Comparison of ENCODE assay signal across 8 cellular contexts in the genomic region with DNA sequence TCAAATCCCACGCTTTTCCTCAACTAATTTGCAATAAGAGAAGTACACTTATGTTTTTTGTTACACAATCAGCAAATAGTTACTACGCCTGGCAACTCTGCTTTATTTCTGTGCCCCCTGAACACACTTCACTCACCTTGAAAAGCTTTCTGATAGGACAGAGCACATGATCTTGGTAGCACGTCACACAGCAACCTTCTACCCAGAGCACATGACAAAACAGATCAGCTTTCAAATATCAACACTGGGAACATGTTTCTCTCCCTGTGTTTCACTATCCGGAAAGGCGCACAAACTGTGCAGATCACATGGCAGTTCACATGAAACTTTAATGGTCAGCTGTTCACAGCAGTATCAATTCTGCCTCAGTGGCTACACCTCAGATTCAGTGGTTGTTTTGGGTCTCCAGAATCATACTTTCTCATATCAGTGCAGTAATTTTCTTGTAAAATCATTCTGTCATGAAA. TPM values are rescaled to one million over a fixed set of nuclear protein-coding genes. Genes with fewer than 3 reads are reported as not detected.
A peak's percentile ranks its signal among the peaks of the same experiment; 100 is the strongest.
DNase-seq lines count a peak whose midpoint lies in the region; ATAC-seq, FAIRE-seq and TF ChIP-seq lines count a peak whose summit lies in the region.

No MANE protein-coding gene starts in this region.

- H3K27ac ChIP-seq in epithelial cell of prostate (peak overlapping the region; percentile 95), pancreas (peak overlapping the region; percentile 12 to 99 (median 98)), neuronal stem cell (replicated peaks; ENCODE audit: low read length) (no peak overlapping the region)

- H3K4me1 ChIP-seq in pancreas = peaks cover 11 to 26% (median 19%) of the 10 kb centered on the region in 3 donors
- H3K4me1 ChIP-seq in neuronal stem cell (ENCODE audit: control insufficient read depth in 2 of 2, insufficient read depth in 1 of 2, low read depth in 1 of 2, low read length in 2 of 2) = peaks cover 14% of the 10 kb centered on the region in 2 donors

- H3K9ac ChIP-seq in neuronal stem cell (ENCODE audit: low read depth, low read length, poor library complexity) = no peak overlapping the region

- H3K18ac ChIP-seq in neuronal stem cell (ENCODE audit: low read length) = no peak overlapping the region

- H3K79me1 ChIP-seq in neuronal stem cell (ENCODE audit: low read depth, low read length) = no peaks in the 10 kb centered on the region

- no peaks in the 10 kb centered on the region for H3K9me3 ChIP-seq in pancreas
- H3K9me3 ChIP-seq in neuronal stem cell (replicated peaks in 1 of 2; ENCODE audit: control insufficient read depth in 2 of 2, insufficient read depth in 1 of 2, low read depth in 1 of 2, low read length in 2 of 2) = no peaks in the 10 kb centered on the region

- 8 to 21% methylated on average over 5 of the region's 5 CpGs for WGBS in pancreas, 2 donors
- WGBS in neuronal stem cell (ENCODE audit: extremely low coverage in 2 of 2, insufficient read length in 2 of 2, insufficient replicate concordance in 1 of 2), 2 donors = no CpG with 5 or more reads among the region's 5 CpGs

- no peak overlapping the region for H3K14ac ChIP-seq in neuronal stem cell (ENCODE audit: low read length)

- H2BK5ac ChIP-seq in neuronal stem cell (ENCODE audit: low read length) = no peak overlapping the region

- H4K8ac ChIP-seq in neuronal stem cell (ENCODE audit: low read depth, low read length) = no peak overlapping the region

- TF ChIP-seq CTCF in pancreas (IDR thresholded peaks at IDR 0.05) = no peak

- peak; percentile 39 for DNase-seq in GF-D8 (lab: John Stamatoyannopoulos, UW)
- DNase-seq in NCI-H748 treated with DMSO at 0.1 percent for 48 hours (lab: John Stamatoyannopoulos, UW) = peak; percentile 4
- DNase-seq in epithelial cell of prostate (ENCODE audit: low read depth, low spot score) = no peak
- DNase-seq in pancreas = peak in 4 of 6 donors; percentile 37 to 61 (median 55)
- no peak for DNase-seq in dedifferentiated amniotic fluid mesenchymal stem cell (ENCODE audit: extremely low spot score)
- no peak for DNase-seq in neuronal stem cell (ENCODE audit: low spot score)
- no peak for DNase-seq in GM19240 (ENCODE audit: insufficient read length, low spot score)

- H2AFZ ChIP-seq in neuronal stem cell (ENCODE audit: low read length) = no peak overlapping the region

- no peak overlapping the region for H2BK12ac ChIP-seq in neuronal stem cell (ENCODE audit: low read length)

- ATAC-seq in pancreas (peak; percentile 38 to 54 (median 52)), GM21360 (IDR thresholded peaks at IDR 0.05; ENCODE audit: unreplicated experiment) (no peak)

- H3K4me2 ChIP-seq in neuronal stem cell (ENCODE audit: insufficient read depth, low read length, poor library complexity, severe bottlenecking) = no peak overlapping the region

- H3K23ac ChIP-seq in neuronal stem cell (ENCODE audit: low read depth, low read length, poor library complexity) = no peak overlapping the region

- no peak overlapping the region for H4K91ac ChIP-seq in neuronal stem cell (ENCODE audit: low read depth, low read length, poor library complexity)

- H3K27me3 ChIP-seq in pancreas (no peaks in the 10 kb centered on the region), neuronal stem cell (ENCODE audit: control insufficient read depth in 3 of 3, insufficient read depth in 3 of 3, low read depth in 1 of 3, low read length in 3 of 3) (no peaks in the 10 kb centered on the region)

- FAIRE-seq in pancreas (lab: Jason Lieb, UNC) = no peak

- intact Hi-C loops in pancreas (cut with DNase I) = no loop called here

- H2BK15ac ChIP-seq in neuronal stem cell (ENCODE audit: low read length) = no peak overlapping the region

- H3K4me3 ChIP-seq in pancreas (peak overlapping the region; percentile 16 to 92 (median 85)), neuronal stem cell (ENCODE audit: low read length in 2 of 2) (peak overlapping the region in 1 of 2 donors; percentile 11)

- H2AK5ac ChIP-seq in neuronal stem cell (ENCODE audit: low read depth, low read length) = no peak overlapping the region

- no peak overlapping the region for H2BK120ac ChIP-seq in neuronal stem cell (ENCODE audit: low read depth, low read length)

- H3K36me3 ChIP-seq in pancreas = no peaks in the 10 kb centered on the region
- H3K36me3 ChIP-seq in neuronal stem cell (replicated peaks in 1 of 2; ENCODE audit: control insufficient read depth in 2 of 2, insufficient read depth in 2 of 2, low read length in 2 of 2) = no peaks in the 10 kb centered on the region

- H3K4ac ChIP-seq in neuronal stem cell (ENCODE audit: low read length) = no peak overlapping the region

RNA-seq across cellular contexts. Expression of gene SLC19A2, which starts 2.2 kb away (rescaled TPM):
- total RNA-seq in pancreas = 1 to 10 TPM; 3.7 to 9.2 (median 6.7) TPM
- 10 to 100 TPM; 10.0 to 10.1 TPM for polyA plus RNA-seq in pancreas
- 12.6 TPM for polyA plus RNA-seq in neuronal stem cell (2013, experiment 1 of 2)
- 13.0 TPM for polyA plus RNA-seq in neuronal stem cell (2013, experiment 2 of 2)

RNA-seq across cellular contexts. Expression of gene CCDC181, which starts 56.3 kb away (rescaled TPM):
- 1 to 10 TPM in 2 of 6 donors, under 1 TPM in 4; 0.65 to 2.6 (median 0.80) TPM for total RNA-seq in pancreas
- polyA plus RNA-seq in pancreas = 1 to 10 TPM; 1.9 to 4.3 TPM
- 15.4 TPM for polyA plus RNA-seq in neuronal stem cell (2013, experiment 1 of 2)
- 15.9 TPM for polyA plus RNA-seq in neuronal stem cell (2013, experiment 2 of 2)

Comparison
In these comparisons a context has a peak if more than half of its experiments do, and no peak if none do; other contexts are left out.
1. DNase-seq: peak in GF-D8 (single experiment), NCI-H748 treated with DMSO at 0.1 percent for 48 hours (single experiment) and pancreas (4 of 6); none in epithelial cell of prostate (single experiment), dedifferentiated amniotic fluid mesenchymal stem cell (single experiment), neuronal stem cell (single experiment) and GM19240 (single experiment).